Comparison of ENCODE assay signal across 23 cellular contexts in genomic region chr1:204085876-204086275, GRCh38. TPM values are rescaled to one million over a fixed set of nuclear protein-coding genes. Genes with fewer than 3 reads are reported as not detected.
DNase-seq lines count a peak whose midpoint lies in the region; ATAC-seq and TF ChIP-seq lines count a peak whose summit lies in the region.
"Had no signal": no experiment of that assay in that cellular context is flagged by ENCODE, and none has a peak within 500 bp of the region (broad histone marks: within the 10 kb centered on the region; RNA-seq: fewer than 3 reads in every experiment).

No MANE protein-coding gene starts in this region.

- H3K27ac ChIP-seq in RWPE1 (peak overlapping the region; percentile 91), psoas muscle (peak overlapping the region; percentile 83), upper lobe of right lung (peak overlapping the region; percentile 91)
- H3K27ac ChIP-seq in CD8-positive, alpha-beta T cell (ENCODE audit: low read depth, low read length), result no peak overlapping the region

- CTCF ChIA-PET in RWPE1 (lab: Yijun Ruan, JAX), result interaction anchor here (0.6 kb wide), 1 partner anchor 11 kb away, joined by 3 read pairs; no protein-coding TSS in a partner anchor
- CTCF ChIA-PET in CD8-positive, alpha-beta T cell (lab: Charles Lee), result interaction anchor here (0.7 kb wide), 1 partner anchor 721 kb away, joined by 4 read pairs; no protein-coding TSS in a partner anchor

- H3K4me3 ChIP-seq in psoas muscle (no peak overlapping the region), upper lobe of right lung (no peak overlapping the region)
- no peak overlapping the region for H3K4me3 ChIP-seq in CD8-positive, alpha-beta T cell (ENCODE audit: low read depth, low read length)

- no peak overlapping the region for H3K4me3 Mint-ChIP-seq in CD8-positive, alpha-beta T cell
- H3K4me3 Mint-ChIP-seq: activated CD8-positive, alpha-beta T cell treated with anti-CD3 and anti-CD28 coated beads, Interleukin-2, amount 10 ng/mL, durations not matched to agents 7 days and 5 days; immature natural killer cell; T-cell had no signal

- no peak overlapping the region for H3K27ac Mint-ChIP-seq in CD8-positive, alpha-beta T cell
- H3K27ac Mint-ChIP-seq: activated CD8-positive, alpha-beta T cell treated with anti-CD3 and anti-CD28 coated beads, Interleukin-2, amount 10 ng/mL, durations not matched to agents 7 days and 5 days; T-cell had no signal

- no peaks in the 10 kb centered on the region for H3K9me3 Mint-ChIP-seq in CD8-positive, alpha-beta T cell
- H3K9me3 Mint-ChIP-seq: immature natural killer cell, T-cell had no signal

- no peaks in the 10 kb centered on the region for H3K36me3 Mint-ChIP-seq in CD8-positive, alpha-beta T cell
- H3K36me3 Mint-ChIP-seq: immature natural killer cell, T-cell had no signal

- intact Hi-C loops in psoas muscle (cut with DNase I), result loop anchor here in 1 of 2 donors (5.0 kb wide), 1 partner anchor 41 kb away; no protein-coding TSS in a partner anchor
- intact Hi-C loops in upper lobe of right lung (cut with DNase I), result no loop called here
- intact Hi-C loops in CD8-positive, alpha-beta T cell (cut with DNase I, micrococcal nuclease), result no loop called here

- no peak for DNase-seq in RWPE1 (ENCODE audit: low spot score)
- DNase-seq in islet precursor cell, result peak; percentile 69
- DNase-seq in psoas muscle, result no peak
- DNase-seq in upper lobe of right lung, result no peak
- no peak for DNase-seq in ureter (ENCODE audit: low spot score)
- DNase-seq in CD8-positive, alpha-beta T cell, result no peak
- no peak for DNase-seq in EL
- DNase-seq: activated CD4-positive, alpha-beta T cell treated with anti-CD3 and anti-CD28 coated beads for 1 hour; activated CD8-positive, alpha-beta T cell treated with anti-CD3 and anti-CD28 coated beads, Interleukin-2, amount 10 ng/mL, durations not matched to agents 7 days and 5 days; activated gamma-delta T cell; effector CD8-positive, alpha-beta T cell; foreskin melanocyte; hippocampal formation; immature natural killer cell; KG1; midbrain; NCI-H146; NCI-H510A treated with DMSO at 0.1 percent for 48 hours; T-cell had no signal

- WGBS in psoas muscle, 3 donors, result 49 to 77% (median 54%) methylated on average over 7 of the region's 7 CpGs

- no peaks in the 10 kb centered on the region for H3K9me3 ChIP-seq in psoas muscle
- no peaks in the 10 kb centered on the region for H3K9me3 ChIP-seq in upper lobe of right lung
- H3K9me3 ChIP-seq in CD8-positive, alpha-beta T cell (ENCODE audit: low read length), result no peaks in the 10 kb centered on the region

- TF ChIP-seq CTCF in RWPE1 (conservative IDR thresholded peaks at IDR 0.05; ENCODE audit: low read depth), result no peak
- no peak for TF ChIP-seq CTCF in psoas muscle (IDR thresholded peaks at IDR 0.05)
- no peak for TF ChIP-seq CTCF in upper lobe of right lung (IDR thresholded peaks at IDR 0.05)
- TF ChIP-seq CTCF in CD8-positive, alpha-beta T cell (IDR thresholded peaks at IDR 0.05), result no peak

- peaks cover 6% of the 10 kb centered on the region for H3K27me3 Mint-ChIP-seq in CD8-positive, alpha-beta T cell (ENCODE audit: low read depth)

- H3K36me3 ChIP-seq in psoas muscle (ENCODE audit: insufficient read depth in 1 of 2, low read depth in 1 of 2) (no peaks in the 10 kb centered on the region), upper lobe of right lung (no peaks in the 10 kb centered on the region)
- H3K36me3 ChIP-seq in CD8-positive, alpha-beta T cell (ENCODE audit: insufficient read depth, low read length), result no peaks in the 10 kb centered on the region

- H3K27me3 ChIP-seq in psoas muscle (ENCODE audit: insufficient read depth in 3 of 3, low read length in 2 of 3) (no peaks in the 10 kb centered on the region), upper lobe of right lung (no peaks in the 10 kb centered on the region)
- no peaks in the 10 kb centered on the region for H3K27me3 ChIP-seq in CD8-positive, alpha-beta T cell (ENCODE audit: insufficient read depth, low read length)

- H3K4me1 ChIP-seq in psoas muscle, result peaks cover 94% of the 10 kb centered on the region
- H3K4me1 ChIP-seq in upper lobe of right lung, result peaks cover 94% of the 10 kb centered on the region
- no peaks in the 10 kb centered on the region for H3K4me1 ChIP-seq in CD8-positive, alpha-beta T cell (ENCODE audit: insufficient read depth, low read length)

- H3K4me1 Mint-ChIP-seq in CD8-positive, alpha-beta T cell (ENCODE audit: low read depth), result peaks cover 3% of the 10 kb centered on the region

- ATAC-seq in psoas muscle (no peak), upper lobe of right lung (no peak), HG03469 (IDR thresholded peaks at IDR 0.05; ENCODE audit: unreplicated experiment) (no peak)
- no peak for ATAC-seq in CD8-positive, alpha-beta T cell
- ATAC-seq: activated CD8-positive, alpha-beta T cell treated with anti-CD3 and anti-CD28 coated beads, Interleukin-2, amount 10 ng/mL, durations not matched to agents 7 days and 5 days; left lobe of liver; Panc1; T-cell had no signal

- POLR2A ChIA-PET in RWPE1 (lab: Yijun Ruan, JAX; ENCODE audit: low non-redundant PET), result no interaction called here
- POLR2A ChIA-PET in CD8-positive, alpha-beta T cell (lab: Charles Lee), result no interaction called here

RNA-seq across cellular contexts. Expression of gene SOX13, which starts 13.0 kb away (rescaled TPM):
- total RNA-seq in psoas muscle (10 to 100 TPM in 2 of 4 donors, 1 to 10 TPM in 2; 8.5 to 19.6 (median 9.4) TPM), upper lobe of right lung (76.3 TPM), ureter (85.7 TPM)
- polyA plus RNA-seq in psoas muscle, result 10 to 100 TPM in 1 of 3 donors, 1 to 10 TPM in 2; 5.2 to 13.1 (median 9.4) TPM
- 1 to 10 TPM; 2.0 to 2.4 TPM for total RNA-seq in CD8-positive, alpha-beta T cell
- total RNA-seq: G401 had no signal
